ENCODE assay signal across 8 cellular contexts in the genomic region with DNA sequence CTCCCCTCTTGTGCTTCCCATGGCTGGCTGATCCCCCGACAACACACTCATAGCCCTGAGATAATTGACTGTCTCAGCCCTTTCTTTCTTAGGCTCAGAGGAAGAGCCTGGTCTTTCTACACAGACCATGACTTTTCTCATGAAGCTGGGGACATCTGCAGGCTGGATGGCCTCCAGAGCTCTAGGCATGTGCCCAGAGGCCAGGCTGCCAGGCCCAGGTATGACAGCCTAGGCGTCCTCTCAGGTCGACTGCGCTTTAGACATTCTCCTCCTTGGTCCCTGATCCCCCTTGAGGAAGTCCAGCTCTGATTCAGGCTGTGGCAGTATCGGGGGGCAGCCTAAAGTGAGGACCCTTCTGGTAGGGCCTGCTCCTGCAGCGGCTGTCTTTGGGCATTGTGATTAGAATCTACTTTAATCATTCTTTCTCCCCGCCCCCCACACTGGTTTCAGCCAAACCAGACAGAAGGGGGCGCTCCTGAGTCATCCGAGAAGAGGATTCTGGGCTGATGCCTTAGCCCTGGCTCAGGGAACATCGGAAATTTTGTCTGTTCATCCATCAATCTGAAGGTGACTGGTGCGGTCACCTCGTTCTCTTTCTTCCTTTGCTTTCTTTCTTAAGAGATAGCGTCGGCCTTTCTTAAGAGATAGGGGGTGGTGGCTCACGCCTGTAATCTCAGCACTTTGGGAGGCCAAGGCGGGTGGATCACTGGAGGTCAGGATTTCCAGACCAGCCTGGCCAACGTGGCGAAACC.
DNase-seq lines count a peak whose midpoint lies in the region; ATAC-seq lines count a peak whose summit lies in the region.

No MANE protein-coding gene starts in this region.

- no peak for ATAC-seq in HG03565 (IDR thresholded peaks at IDR 0.05; ENCODE audit: unreplicated experiment)

- DNase-seq in SKM-1 treated with dmso at 0.1 percent for 144 hours (lab: John Stamatoyannopoulos, UW; ENCODE audit: unreplicated experiment) (peak; percentile 13), SKM-1 (lab: John Stamatoyannopoulos, UW; ENCODE audit: unreplicated experiment) (no peak), NCI-H524 (lab: John Stamatoyannopoulos, UW) (peak; percentile 56 to 76), lung microvascular endothelial cell (ENCODE audit: low read depth in 2 of 2) (peak; percentile 75 to 82)
- peak; percentile 71 to 72 for DNase-seq in activated CD4-positive, alpha-beta T cell treated with anti-CD3 and anti-CD28 coated beads, Interleukin-2, amount 50 U/mL, for 4 hours
- DNase-seq in effector CD4-positive, alpha-beta T cell = peak; percentile 50
- DNase-seq in stimulated activated CD8-positive, alpha-beta memory T cell treated with anti-CD3 and anti-CD28 coated beads, Interleukin-15, amount 100 ng/mL, for 1 hour (ENCODE audit: low read depth) = peak; percentile 44
